In genomic region chr2:8412082-8412481, GRCh38 we compare ENCODE assay signal across 11 cellular contexts.
DNase-seq lines count a peak whose midpoint lies in the region; ATAC-seq and TF ChIP-seq lines count a peak whose summit lies in the region.
"Had no signal": no experiment of that assay in that cellular context is flagged by ENCODE, and none has a peak within 500 bp of the region (broad histone marks: within the 10 kb centered on the region; RNA-seq: fewer than 3 reads in every experiment).

No MANE protein-coding gene starts in this region.

- no peaks in the 10 kb centered on the region for H3K27me3 Mint-ChIP-seq in Calu3 (ENCODE audit: unreplicated experiment)
- H3K27me3 Mint-ChIP-seq in activated CD4-positive, alpha-beta T cell treated with anti-CD3 and anti-CD28 coated beads for 36 hours = peaks cover 6% of the 10 kb centered on the region

- TF ChIP-seq CTCF in Calu3 (IDR thresholded peaks at IDR 0.05; ENCODE audit: unreplicated experiment) = no peak

- peak overlapping the region; percentile 76 for H3K27ac Mint-ChIP-seq in Calu3 (ENCODE audit: unreplicated experiment)
- no peak overlapping the region for H3K27ac Mint-ChIP-seq in activated CD4-positive, alpha-beta T cell treated with anti-CD3 and anti-CD28 coated beads for 36 hours

- H3K4me1 Mint-ChIP-seq in Calu3 (ENCODE audit: low read depth, unreplicated experiment) = peaks cover 55% of the 10 kb centered on the region
- H3K4me1 Mint-ChIP-seq in activated CD4-positive, alpha-beta T cell treated with anti-CD3 and anti-CD28 coated beads for 36 hours = peaks cover 30% of the 10 kb centered on the region

- ATAC-seq in right cardiac atrium = peak; percentile 34 to 59
- ATAC-seq in activated CD4-positive, alpha-beta T cell treated with anti-CD3 and anti-CD28 coated beads for 36 hours = no peak
- ATAC-seq in GM21717 (IDR thresholded peaks at IDR 0.05; ENCODE audit: unreplicated experiment) = no peak

- H3K4me1 ChIP-seq in right cardiac atrium (ENCODE audit: control insufficient read depth, insufficient read depth, low read length) (peaks cover 8% of the 10 kb centered on the region), trophoblast cell (ENCODE audit: control insufficient read depth in 1 of 2, insufficient read depth in 2 of 2, low read length in 2 of 2) (peaks cover 7 to 10% of the 10 kb centered on the region in 2 experiments)

- intact Hi-C loops in Calu3 (cut with micrococcal nuclease; ENCODE audit: unreplicated experiment) (no loop called here), right cardiac atrium (cut with DNase I) (no loop called here)
- intact Hi-C loops in activated CD4-positive, alpha-beta T cell treated with anti-CD3 and anti-CD28 coated beads for 36 hours (cut with DNase I, micrococcal nuclease) = no loop called here

- no TSS peak for BruUV-seq in Calu3 (replicated peaks; lab: Mats Ljungman, UMichigan)

- peak overlapping the region; percentile 68 for H3K14ac ChIP-seq in trophoblast cell (ENCODE audit: low read length)

- peak; percentile 76 for DNase-seq in Calu3
- no peak for DNase-seq in SK-N-MC (ENCODE audit: low read depth, low spot score)
- no peak for DNase-seq in right cardiac atrium
- DNase-seq in trophoblast cell = no peak
- no peak for DNase-seq in NAMALWA (ENCODE audit: low spot score)
- no peak for DNase-seq in NCI-H1092 (lab: John Stamatoyannopoulos, UW)
- DNase-seq in activated CD4-positive, alpha-beta T cell treated with anti-CD3 and anti-CD28 coated beads for 36 hours = no peak
- DNase-seq: activated T-cell treated with anti-CD3 and anti-CD28 coated beads, Interleukin-2, amount 50 U/mL, for 48 hours; GF-D8; NCI-H526 treated with DMSO at 0.1 percent for 48 hours had no signal

- no peaks in the 10 kb centered on the region for H3K79me2 ChIP-seq in trophoblast cell (ENCODE audit: control insufficient read depth, insufficient read depth, low read length, poor library complexity)

- peak overlapping the region; percentile 96 for H2AK5ac ChIP-seq in trophoblast cell (ENCODE audit: low read length)

- POLR2A ChIA-PET in activated CD4-positive, alpha-beta T cell treated with anti-CD3 and anti-CD28 coated beads for 36 hours (lab: Charles Lee) = no interaction called here

- no peaks in the 10 kb centered on the region for H3K36me3 ChIP-seq in SK-N-MC (ENCODE audit: insufficient read depth, low read length)
- no peaks in the 10 kb centered on the region for H3K36me3 ChIP-seq in trophoblast cell (ENCODE audit: control insufficient read depth in 1 of 2, insufficient read depth in 2 of 2, low read length in 2 of 2)

- H3K4me3 ChIP-seq in SK-N-MC (0 out of 2 replicates have a peak overlapping the region, but pooled peaks have one; percentile 5), right cardiac atrium (ENCODE audit: low read length) (no peak overlapping the region), trophoblast cell (ENCODE audit: low read depth, low read length) (no peak overlapping the region)

- peak overlapping the region; percentile 23 for H2AFZ ChIP-seq in trophoblast cell (ENCODE audit: insufficient read depth, low read length, poor library complexity)

- H4K91ac ChIP-seq in trophoblast cell (ENCODE audit: low read depth, low read length) = peak overlapping the region; percentile 92

- H3K4me3 Mint-ChIP-seq in Calu3 (ENCODE audit: low read depth, unreplicated experiment) = peak overlapping the region; percentile 19
- no peak overlapping the region for H3K4me3 Mint-ChIP-seq in activated CD4-positive, alpha-beta T cell treated with anti-CD3 and anti-CD28 coated beads for 36 hours

- peak overlapping the region; percentile 43 for H2BK5ac ChIP-seq in trophoblast cell (ENCODE audit: low read depth, low read length, poor library complexity)

- no peak overlapping the region for H3K4ac ChIP-seq in trophoblast cell (ENCODE audit: low read depth, low read length)

- peak overlapping the region; percentile 34 for H4K8ac ChIP-seq in trophoblast cell (ENCODE audit: low read depth, low read length)

- WGBS in right cardiac atrium = 54% methylated on average over 9 of the region's 9 CpGs
- no CpG with 5 or more reads among the region's 9 CpGs for WGBS in trophoblast cell (ENCODE audit: extremely low coverage, insufficient coverage, insufficient read length)

- H3K27me3 ChIP-seq in right cardiac atrium (ENCODE audit: control insufficient read depth, insufficient read depth) = no peaks in the 10 kb centered on the region
- no peaks in the 10 kb centered on the region for H3K27me3 ChIP-seq in trophoblast cell (ENCODE audit: insufficient read depth, low read length)

- H4K12ac ChIP-seq in trophoblast cell (ENCODE audit: low read depth, low read length) = no peak overlapping the region

- H3K79me1 ChIP-seq in trophoblast cell (ENCODE audit: low read length) = peaks cover 5% of the 10 kb centered on the region

- H3K36me3 Mint-ChIP-seq in Calu3 (ENCODE audit: insufficient read depth, unreplicated experiment) = peaks cover 7% of the 10 kb centered on the region
- H3K36me3 Mint-ChIP-seq in activated CD4-positive, alpha-beta T cell treated with anti-CD3 and anti-CD28 coated beads for 36 hours (ENCODE audit: low read depth) = peaks cover 1% of the 10 kb centered on the region

- peak overlapping the region; percentile 93 for H2BK12ac ChIP-seq in trophoblast cell (ENCODE audit: low read length)

- H3K18ac ChIP-seq in trophoblast cell (ENCODE audit: low read length) = peak overlapping the region; percentile 21

- H3K23ac ChIP-seq in trophoblast cell (ENCODE audit: low read length) = no peak overlapping the region

- H2BK120ac ChIP-seq in trophoblast cell (ENCODE audit: insufficient read depth, low read length, poor library complexity) = peak overlapping the region; percentile 64

- H3K9ac ChIP-seq in SK-N-MC (ENCODE audit: insufficient read length) = no peak overlapping the region
- H3K9ac ChIP-seq in trophoblast cell (ENCODE audit: low read length) = no peak overlapping the region

- CTCF ChIA-PET in Calu3 (lab: Charles Lee) = no interaction called here
- CTCF ChIA-PET in activated CD4-positive, alpha-beta T cell treated with anti-CD3 and anti-CD28 coated beads for 36 hours (lab: Charles Lee) = no interaction called here

- H3K27ac ChIP-seq in SK-N-MC (peak overlapping the region; percentile 69; the same call in 1 of the 2 replicates), right cardiac atrium (ENCODE audit: low read length) (peak overlapping the region; percentile 37), trophoblast cell (ENCODE audit: low read depth, low read length) (peak overlapping the region; percentile 61)

- no peak overlapping the region for H3K4me2 ChIP-seq in trophoblast cell (ENCODE audit: low read length)

- H3K9me3 ChIP-seq in SK-N-MC (ENCODE audit: low read depth, low read length) (no peaks in the 10 kb centered on the region), right cardiac atrium (ENCODE audit: control insufficient read depth, low read length) (no peaks in the 10 kb centered on the region), trophoblast cell (ENCODE audit: insufficient read depth, low read depth, low read length) (peaks cover 2% of the 10 kb centered on the region)

- no peaks in the 10 kb centered on the region for H3K9me3 Mint-ChIP-seq in Calu3 (ENCODE audit: low read depth, unreplicated experiment)
- H3K9me3 Mint-ChIP-seq in activated CD4-positive, alpha-beta T cell treated with anti-CD3 and anti-CD28 coated beads for 36 hours (ENCODE audit: low read depth) = no peaks in the 10 kb centered on the region

Comparison
In these comparisons a context has a peak if more than half of its experiments do, and no peak if none do; other contexts are left out.
1. ATAC-seq: peak in right cardiac atrium (2 of 2); none in activated CD4-positive, alpha-beta T cell treated with anti-CD3 and anti-CD28 coated beads for 36 hours (single experiment) and GM21717 (single experiment).
2. Peak in every context shown above with its lines, with median percentiles within 50 percentile points of each other: H3K27ac ChIP-seq.